Comparison of ENCODE assay signal across 1 cellular context in the genomic region with DNA sequence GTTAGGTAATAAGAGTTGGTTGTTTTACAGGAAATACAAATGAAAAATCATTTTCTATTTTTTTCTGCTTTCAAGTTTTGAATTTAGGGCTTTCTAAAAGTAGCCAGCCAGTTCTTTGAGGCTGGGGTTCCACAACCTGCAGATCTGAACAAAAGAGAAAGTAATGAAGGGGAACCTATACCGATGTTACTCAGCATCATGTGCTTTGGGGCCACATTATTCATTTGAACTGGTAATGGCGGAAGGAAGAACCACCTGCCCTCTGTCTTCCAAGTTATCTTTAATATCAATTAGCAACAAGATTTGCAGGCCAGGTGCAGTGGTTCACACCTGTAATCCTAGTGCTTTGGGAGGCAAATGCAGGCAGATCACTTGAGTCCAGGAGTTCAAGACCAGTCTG.
TF ChIP-seq lines count a peak whose summit lies in the region.

No MANE protein-coding gene starts in this region.

TF ChIP-seq in GM12878, 131 proteins besides CTCF, POLR2A, EP300 and RAD21 (continued from another document and continues in another):
- TF ChIP-seq, protein P1, sequence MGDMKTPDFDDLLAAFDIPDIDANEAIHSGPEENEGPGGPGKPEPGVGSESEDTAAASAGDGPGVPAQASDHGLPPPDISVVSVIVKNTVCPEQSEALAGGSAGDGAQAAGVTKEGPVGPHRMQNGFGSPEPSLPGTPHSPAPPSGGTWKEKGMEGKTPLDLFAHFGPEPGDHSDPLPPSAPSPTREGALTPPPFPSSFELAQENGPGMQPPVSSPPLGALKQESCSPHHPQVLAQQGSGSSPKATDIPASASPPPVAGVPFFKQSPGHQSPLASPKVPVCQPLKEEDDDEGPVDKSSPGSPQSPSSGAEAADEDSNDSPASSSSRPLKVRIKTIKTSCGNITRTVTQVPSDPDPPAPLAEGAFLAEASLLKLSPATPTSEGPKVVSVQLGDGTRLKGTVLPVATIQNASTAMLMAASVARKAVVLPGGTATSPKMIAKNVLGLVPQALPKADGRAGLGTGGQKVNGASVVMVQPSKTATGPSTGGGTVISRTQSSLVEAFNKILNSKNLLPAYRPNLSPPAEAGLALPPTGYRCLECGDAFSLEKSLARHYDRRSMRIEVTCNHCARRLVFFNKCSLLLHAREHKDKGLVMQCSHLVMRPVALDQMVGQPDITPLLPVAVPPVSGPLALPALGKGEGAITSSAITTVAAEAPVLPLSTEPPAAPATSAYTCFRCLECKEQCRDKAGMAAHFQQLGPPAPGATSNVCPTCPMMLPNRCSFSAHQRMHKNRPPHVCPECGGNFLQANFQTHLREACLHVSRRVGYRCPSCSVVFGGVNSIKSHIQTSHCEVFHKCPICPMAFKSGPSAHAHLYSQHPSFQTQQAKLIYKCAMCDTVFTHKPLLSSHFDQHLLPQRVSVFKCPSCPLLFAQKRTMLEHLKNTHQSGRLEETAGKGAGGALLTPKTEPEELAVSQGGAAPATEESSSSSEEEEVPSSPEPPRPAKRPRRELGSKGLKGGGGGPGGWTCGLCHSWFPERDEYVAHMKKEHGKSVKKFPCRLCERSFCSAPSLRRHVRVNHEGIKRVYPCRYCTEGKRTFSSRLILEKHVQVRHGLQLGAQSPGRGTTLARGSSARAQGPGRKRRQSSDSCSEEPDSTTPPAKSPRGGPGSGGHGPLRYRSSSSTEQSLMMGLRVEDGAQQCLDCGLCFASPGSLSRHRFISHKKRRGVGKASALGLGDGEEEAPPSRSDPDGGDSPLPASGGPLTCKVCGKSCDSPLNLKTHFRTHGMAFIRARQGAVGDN (IDR thresholded peaks at IDR 0.05) = peak; percentile 60; the same call in 1 of the 2 replicates
- TF ChIP-seq, protein P2, sequence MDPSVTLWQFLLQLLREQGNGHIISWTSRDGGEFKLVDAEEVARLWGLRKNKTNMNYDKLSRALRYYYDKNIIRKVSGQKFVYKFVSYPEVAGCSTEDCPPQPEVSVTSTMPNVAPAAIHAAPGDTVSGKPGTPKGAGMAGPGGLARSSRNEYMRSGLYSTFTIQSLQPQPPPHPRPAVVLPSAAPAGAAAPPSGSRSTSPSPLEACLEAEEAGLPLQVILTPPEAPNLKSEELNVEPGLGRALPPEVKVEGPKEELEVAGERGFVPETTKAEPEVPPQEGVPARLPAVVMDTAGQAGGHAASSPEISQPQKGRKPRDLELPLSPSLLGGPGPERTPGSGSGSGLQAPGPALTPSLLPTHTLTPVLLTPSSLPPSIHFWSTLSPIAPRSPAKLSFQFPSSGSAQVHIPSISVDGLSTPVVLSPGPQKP (IDR thresholded peaks at IDR 0.05; ENCODE audit: low read depth, low read length) = no peak
- TF ChIP-seq EED (IDR thresholded peaks at IDR 0.05; ENCODE audit: low read depth) (no peak), CBX5 (IDR thresholded peaks at IDR 0.05; ENCODE audit: low read depth) (0 out of 2 replicates have a peak, but pooled peaks have one; percentile 46), MYB (IDR thresholded peaks at IDR 0.05; ENCODE audit: borderline replicate concordance, low read depth, low read length) (no peak), MXI1 (IDR thresholded peaks at IDR 0.05; ENCODE audit: low read depth, low read length) (no peak), KAT2A (conservative IDR thresholded peaks at IDR 0.05; ENCODE audit: control insufficient read depth, low read depth, low read length) (no peak), NKRF (conservative IDR thresholded peaks at IDR 0.05) (no peak), CBFB (IDR thresholded peaks at IDR 0.05; ENCODE audit: low read depth) (no peak), CBX3 (IDR thresholded peaks at IDR 0.05; ENCODE audit: borderline replicate concordance, low read depth) (no peak), SREBF1 (IDR thresholded peaks at IDR 0.05; ENCODE audit: low read length) (no peak), HDAC6 (IDR thresholded peaks at IDR 0.05; ENCODE audit: unreplicated experiment) (no peak), MAX (IDR thresholded peaks at IDR 0.05; ENCODE audit: low read depth, low read length) (no peak), BACH1 (IDR thresholded peaks at IDR 0.05; ENCODE audit: borderline replicate concordance) (0 out of 2 replicates have a peak, but pooled peaks have one; percentile 16), MTA2 (IDR thresholded peaks at IDR 0.05; ENCODE audit: low read depth) (peak; percentile 29; the same call in 1 of the 2 replicates), NFIC (IDR thresholded peaks at IDR 0.05; ENCODE audit: low read depth, low read length) (peak; percentile 53; the same call in 1 of the 2 replicates), BCLAF1 (IDR thresholded peaks at IDR 0.05) (no peak), TCF7 (IDR thresholded peaks at IDR 0.05; ENCODE audit: borderline replicate concordance) (0 out of 2 replicates have a peak, but pooled peaks have one; percentile 49), SPI1 (IDR thresholded peaks at IDR 0.05; ENCODE audit: borderline replicate concordance, insufficient read depth, low read depth, low read length) (no peak), NBN (IDR thresholded peaks at IDR 0.05) (0 out of 2 replicates have a peak, but pooled peaks have one; percentile 25), ZNF207 (IDR thresholded peaks at IDR 0.05; ENCODE audit: borderline replicate concordance) (no peak), RUNX3 (IDR thresholded peaks at IDR 0.05; ENCODE audit: low read length) (peak; percentile 30; the same call in 1 of the 2 replicates), BMI1 (IDR thresholded peaks at IDR 0.05; ENCODE audit: borderline replicate concordance) (no peak), SP1 (IDR thresholded peaks at IDR 0.05; ENCODE audit: low read depth, low read length) (no peak), NR2C2 (IDR thresholded peaks at IDR 0.05; ENCODE audit: borderline replicate concordance, control insufficient read depth, insufficient read length, low read depth) (no peak), POLR2AphosphoS2 (IDR thresholded peaks at IDR 0.05; ENCODE audit: low read depth, low read length) (no peak), POU2F2 (IDR thresholded peaks at IDR 0.05; ENCODE audit: borderline replicate concordance, low read depth, low read length) (0 out of 3 replicates have a peak, but pooled peaks have one; percentile 29), RAD51 (IDR thresholded peaks at IDR 0.05) (peak; percentile 72; the same call in 1 of the 2 replicates), JUNB (IDR thresholded peaks at IDR 0.05) (peak; percentile 30; the same call in 1 of the 2 replicates), YY1 (IDR thresholded peaks at IDR 0.05; ENCODE audit: low read depth, low read length) (peak; percentile 79; the same call in 1 of the 2 replicates), CEBPB (IDR thresholded peaks at IDR 0.05; ENCODE audit: borderline replicate concordance in 1 of 2, low read depth in 2 of 2, low read length in 2 of 2) (no peak), FOXM1 (IDR thresholded peaks at IDR 0.05; ENCODE audit: low read depth, low read length) (0 out of 2 replicates have a peak, but pooled peaks have one; percentile 28), YBX1 (IDR thresholded peaks at IDR 0.05) (no peak), SMC3 (IDR thresholded peaks at IDR 0.05; ENCODE audit: borderline replicate concordance, low read length) (no peak), NR2F1 (conservative IDR thresholded peaks at IDR 0.05) (no peak), POLR2AphosphoS5 (IDR thresholded peaks at IDR 0.05; ENCODE audit: low read length) (no peak)
- TF ChIP-seq, protein P3, sequence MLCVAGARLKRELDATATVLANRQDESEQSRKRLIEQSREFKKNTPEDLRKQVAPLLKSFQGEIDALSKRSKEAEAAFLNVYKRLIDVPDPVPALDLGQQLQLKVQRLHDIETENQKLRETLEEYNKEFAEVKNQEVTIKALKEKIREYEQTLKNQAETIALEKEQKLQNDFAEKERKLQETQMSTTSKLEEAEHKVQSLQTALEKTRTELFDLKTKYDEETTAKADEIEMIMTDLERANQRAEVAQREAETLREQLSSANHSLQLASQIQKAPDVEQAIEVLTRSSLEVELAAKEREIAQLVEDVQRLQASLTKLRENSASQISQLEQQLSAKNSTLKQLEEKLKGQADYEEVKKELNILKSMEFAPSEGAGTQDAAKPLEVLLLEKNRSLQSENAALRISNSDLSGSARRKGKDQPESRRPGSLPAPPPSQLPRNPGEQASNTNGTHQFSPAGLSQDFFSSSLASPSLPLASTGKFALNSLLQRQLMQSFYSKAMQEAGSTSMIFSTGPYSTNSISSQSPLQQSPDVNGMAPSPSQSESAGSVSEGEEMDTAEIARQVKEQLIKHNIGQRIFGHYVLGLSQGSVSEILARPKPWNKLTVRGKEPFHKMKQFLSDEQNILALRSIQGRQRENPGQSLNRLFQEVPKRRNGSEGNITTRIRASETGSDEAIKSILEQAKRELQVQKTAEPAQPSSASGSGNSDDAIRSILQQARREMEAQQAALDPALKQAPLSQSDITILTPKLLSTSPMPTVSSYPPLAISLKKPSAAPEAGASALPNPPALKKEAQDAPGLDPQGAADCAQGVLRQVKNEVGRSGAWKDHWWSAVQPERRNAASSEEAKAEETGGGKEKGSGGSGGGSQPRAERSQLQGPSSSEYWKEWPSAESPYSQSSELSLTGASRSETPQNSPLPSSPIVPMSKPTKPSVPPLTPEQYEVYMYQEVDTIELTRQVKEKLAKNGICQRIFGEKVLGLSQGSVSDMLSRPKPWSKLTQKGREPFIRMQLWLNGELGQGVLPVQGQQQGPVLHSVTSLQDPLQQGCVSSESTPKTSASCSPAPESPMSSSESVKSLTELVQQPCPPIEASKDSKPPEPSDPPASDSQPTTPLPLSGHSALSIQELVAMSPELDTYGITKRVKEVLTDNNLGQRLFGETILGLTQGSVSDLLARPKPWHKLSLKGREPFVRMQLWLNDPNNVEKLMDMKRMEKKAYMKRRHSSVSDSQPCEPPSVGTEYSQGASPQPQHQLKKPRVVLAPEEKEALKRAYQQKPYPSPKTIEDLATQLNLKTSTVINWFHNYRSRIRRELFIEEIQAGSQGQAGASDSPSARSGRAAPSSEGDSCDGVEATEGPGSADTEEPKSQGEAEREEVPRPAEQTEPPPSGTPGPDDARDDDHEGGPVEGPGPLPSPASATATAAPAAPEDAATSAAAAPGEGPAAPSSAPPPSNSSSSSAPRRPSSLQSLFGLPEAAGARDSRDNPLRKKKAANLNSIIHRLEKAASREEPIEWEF (IDR thresholded peaks at IDR 0.05; ENCODE audit: insufficient replicate concordance, low read depth, low read length) = no peak
- TF ChIP-seq, protein P4, sequence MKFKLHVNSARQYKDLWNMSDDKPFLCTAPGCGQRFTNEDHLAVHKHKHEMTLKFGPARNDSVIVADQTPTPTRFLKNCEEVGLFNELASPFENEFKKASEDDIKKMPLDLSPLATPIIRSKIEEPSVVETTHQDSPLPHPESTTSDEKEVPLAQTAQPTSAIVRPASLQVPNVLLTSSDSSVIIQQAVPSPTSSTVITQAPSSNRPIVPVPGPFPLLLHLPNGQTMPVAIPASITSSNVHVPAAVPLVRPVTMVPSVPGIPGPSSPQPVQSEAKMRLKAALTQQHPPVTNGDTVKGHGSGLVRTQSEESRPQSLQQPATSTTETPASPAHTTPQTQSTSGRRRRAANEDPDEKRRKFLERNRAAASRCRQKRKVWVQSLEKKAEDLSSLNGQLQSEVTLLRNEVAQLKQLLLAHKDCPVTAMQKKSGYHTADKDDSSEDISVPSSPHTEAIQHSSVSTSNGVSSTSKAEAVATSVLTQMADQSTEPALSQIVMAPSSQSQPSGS (IDR thresholded peaks at IDR 0.05; ENCODE audit: low read length) = peak; percentile 37; the same call in 1 of the 2 replicates
- TF ChIP-seq, protein P5, sequence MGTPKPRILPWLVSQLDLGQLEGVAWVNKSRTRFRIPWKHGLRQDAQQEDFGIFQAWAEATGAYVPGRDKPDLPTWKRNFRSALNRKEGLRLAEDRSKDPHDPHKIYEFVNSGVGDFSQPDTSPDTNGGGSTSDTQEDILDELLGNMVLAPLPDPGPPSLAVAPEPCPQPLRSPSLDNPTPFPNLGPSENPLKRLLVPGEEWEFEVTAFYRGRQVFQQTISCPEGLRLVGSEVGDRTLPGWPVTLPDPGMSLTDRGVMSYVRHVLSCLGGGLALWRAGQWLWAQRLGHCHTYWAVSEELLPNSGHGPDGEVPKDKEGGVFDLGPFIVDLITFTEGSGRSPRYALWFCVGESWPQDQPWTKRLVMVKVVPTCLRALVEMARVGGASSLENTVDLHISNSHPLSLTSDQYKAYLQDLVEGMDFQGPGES (IDR thresholded peaks at IDR 0.05) = no peak
